Comparison of ENCODE assay signal across 8 cellular contexts in the genomic region with DNA sequence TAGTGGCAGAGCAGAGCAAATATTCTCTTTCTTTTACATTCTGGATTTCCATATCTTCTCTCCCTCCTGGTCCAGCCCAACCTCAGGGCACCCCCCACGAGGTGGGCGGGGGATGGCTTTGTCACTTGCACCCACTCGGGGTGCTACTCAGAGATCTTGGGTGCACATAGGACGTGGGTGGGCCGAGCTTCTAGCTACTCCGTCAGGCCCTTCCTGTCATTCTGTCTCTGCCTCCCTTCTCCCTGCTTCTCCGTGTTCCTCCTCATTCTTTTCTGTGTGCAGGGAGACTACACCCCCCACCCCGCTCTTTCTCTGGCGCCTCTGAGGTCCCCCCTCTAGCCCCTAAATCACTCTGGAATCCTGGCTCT. TPM values are rescaled to one million over a fixed set of nuclear protein-coding genes. Genes with fewer than 3 reads are reported as not detected.
DNase-seq lines count a peak whose midpoint lies in the region; FAIRE-seq and TF ChIP-seq lines count a peak whose summit lies in the region.

No MANE protein-coding gene starts in this region.

- DNase-seq in GM18507 (ENCODE audit: extremely low spot score, insufficient read length, low read depth) (no peak), WERI-Rb-1 (no peak), right atrium auricular region (ENCODE audit: low spot score) (no peak), small intestine (no peak), G401 (ENCODE audit: low spot score) (no peak), T1000 (lab: John Stamatoyannopoulos, UW) (no peak), NCI-H2171 treated with DMSO at 0.1 percent for 48 hours (lab: John Stamatoyannopoulos, UW) (no peak)

- H3K4me1 ChIP-seq in right atrium auricular region = peaks cover 0 to 56% of the 10 kb centered on the region in 2 donors
- no peaks in the 10 kb centered on the region for H3K4me1 ChIP-seq in small intestine (ENCODE audit: control insufficient read depth in 2 of 2, insufficient read depth in 1 of 2, low read depth in 1 of 2, low read length in 1 of 2)

- H3K36me3 ChIP-seq in WERI-Rb-1 (peaks cover 5% of the 10 kb centered on the region; the same call in 1 of the 2 replicates), right atrium auricular region (peaks cover 29% of the 10 kb centered on the region), small intestine (ENCODE audit: control insufficient read depth in 2 of 2, insufficient read depth in 2 of 2, low read length in 2 of 2) (no peaks in the 10 kb centered on the region)

- peak overlapping the region; percentile 56 for H3K27ac ChIP-seq in WERI-Rb-1
- H3K27ac ChIP-seq in right atrium auricular region = peak overlapping the region; percentile 85 to 87
- peak overlapping the region; percentile 28 to 88 (median 77) for H3K27ac ChIP-seq in skin epidermis
- peak overlapping the region in 1 of 2 donors; percentile 77 for H3K27ac ChIP-seq in small intestine (ENCODE audit: low read depth in 1 of 2, low read length in 1 of 2)

- TF ChIP-seq CTCF in WERI-Rb-1 (IDR thresholded peaks at IDR 0.05; ENCODE audit: low read depth, low read length) (no peak), right atrium auricular region (IDR thresholded peaks at IDR 0.05) (no peak)

- H3K4me3 ChIP-seq in WERI-Rb-1 (ENCODE audit: low read depth, low read length) = peak overlapping the region; percentile 39
- peak overlapping the region; percentile 18 to 38 for H3K4me3 ChIP-seq in right atrium auricular region
- H3K4me3 ChIP-seq in skin epidermis = peak overlapping the region in 3 of 7 experiments; percentile 6 to 12 (median 7)
- no peak overlapping the region for H3K4me3 ChIP-seq in small intestine (ENCODE audit: low read depth in 1 of 2, low read length in 2 of 2)

- H3K27me3 ChIP-seq in WERI-Rb-1 (ENCODE audit: insufficient read depth, low read depth, severe bottlenecking) (no peaks in the 10 kb centered on the region), right atrium auricular region (no peaks in the 10 kb centered on the region), small intestine (ENCODE audit: control insufficient read depth in 2 of 2, insufficient read depth in 2 of 2, low read length in 2 of 2) (no peaks in the 10 kb centered on the region)

- peak; percentile 56 for FAIRE-seq in GM18507 (lab: Jason Lieb, UNC)
- no peak for FAIRE-seq in small intestine (lab: Jason Lieb, UNC)

- 48 to 70% (median 62%) methylated on average over 9 of the region's 9 CpGs for WGBS in small intestine, 3 donors

- in situ Hi-C loops in G401 (cut with HindIII; ENCODE audit: low sequenced_read_pairs) = no loop called here

- no peaks in the 10 kb centered on the region for H3K9me3 ChIP-seq in WERI-Rb-1 (ENCODE audit: severe bottlenecking)
- no peaks in the 10 kb centered on the region for H3K9me3 ChIP-seq in right atrium auricular region
- no peaks in the 10 kb centered on the region for H3K9me3 ChIP-seq in small intestine (ENCODE audit: control insufficient read depth, low read depth)

RNA-seq across cellular contexts. Expression of gene PCDHGC5, which starts 19.5 kb away (rescaled TPM):
- total RNA-seq in right atrium auricular region = 1 to 10 TPM; 1.4 to 1.7 TPM
- under 1 TPM in 1 of 3 donors, not detected in 2; 0.07 TPM for polyA plus RNA-seq in small intestine
- 0.14 and 0.18 TPM in 2 replicates for total RNA-seq in G401 (2014; rRNA removed; shearing (Covaris generic))

RNA-seq across cellular contexts. Expression of gene PCDHGC4, which starts 23.6 kb away (rescaled TPM):
- total RNA-seq in right atrium auricular region = 1 to 10 TPM; 1.5 to 1.7 TPM
- under 1 TPM in 1 of 3 donors, not detected in 2; 0.34 TPM for polyA plus RNA-seq in small intestine
- total RNA-seq in G401 (2014; rRNA removed; shearing (Covaris generic)) = not detected in 2 replicates

RNA-seq across cellular contexts. Expression of gene PCDHGC3, which starts 32.7 kb away (rescaled TPM):
- 10 to 100 TPM; 24.1 to 38.3 TPM for total RNA-seq in right atrium auricular region
- polyA plus RNA-seq in small intestine = 10 to 100 TPM in 1 of 3 donors, 1 to 10 TPM in 2; 2.5 to 33.3 (median 3.0) TPM
- total RNA-seq in G401 (2014; rRNA removed; shearing (Covaris generic)) = 1.0 and 7.7 TPM in 2 replicates

Comparison
In these comparisons a context has a peak if more than half of its experiments do, and no peak if none do; other contexts are left out.
1. H3K4me3 ChIP-seq: peak in WERI-Rb-1 (single experiment) and right atrium auricular region (2 of 2); none in small intestine (0 of 2).